In the genomic region with DNA sequence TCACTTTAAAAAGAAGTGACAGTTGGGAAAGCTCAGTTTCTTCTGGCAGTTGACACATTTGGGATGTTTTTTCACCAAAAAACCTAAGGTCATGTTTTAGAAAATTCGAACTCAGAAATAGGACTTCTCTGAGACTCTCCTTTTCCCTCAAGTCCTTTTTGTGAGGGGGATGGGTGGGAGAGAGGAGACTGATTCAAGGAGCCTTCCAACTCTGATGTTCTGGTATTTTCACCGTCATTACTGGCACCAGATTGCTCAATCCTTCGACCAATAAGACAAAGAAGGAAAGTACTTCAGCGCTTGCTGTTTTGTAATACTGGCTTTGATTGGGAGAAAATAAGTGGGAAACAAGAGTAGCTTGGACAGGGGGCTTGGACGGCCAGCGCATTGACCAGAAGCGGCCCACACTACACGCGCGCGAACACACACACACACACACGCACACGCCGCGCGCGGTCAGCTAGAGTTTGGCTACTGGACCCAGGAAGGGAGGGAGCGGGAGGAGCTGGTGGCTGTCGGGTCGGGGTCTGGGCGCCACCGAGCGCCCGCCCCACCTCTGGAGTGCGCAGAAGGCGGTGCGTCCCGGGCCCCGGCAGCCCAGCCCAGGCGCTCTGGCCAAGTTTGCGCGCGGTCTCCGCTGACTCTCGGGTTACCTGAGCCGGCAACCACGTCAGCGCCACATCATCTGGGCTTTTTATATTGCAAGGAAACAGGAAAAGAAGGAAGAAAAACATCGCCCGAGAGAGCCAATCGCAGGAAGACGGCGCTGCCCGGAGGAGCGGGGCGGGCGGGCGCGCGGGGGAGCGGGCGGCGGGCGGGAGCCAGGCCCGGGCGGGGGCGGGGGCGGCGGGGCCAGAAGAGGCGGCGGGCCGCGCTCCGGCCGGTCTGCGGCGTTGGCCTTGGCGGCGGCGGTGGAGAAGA, we compare ENCODE assay signal across 8 cellular contexts. TPM values are rescaled to one million over a fixed set of nuclear protein-coding genes. Genes with fewer than 3 reads are reported as not detected.
DNase-seq lines count a peak whose midpoint lies in the region; ATAC-seq and TF ChIP-seq lines count a peak whose summit lies in the region.

A gene (plus strand): TSS at position 855 of the 921 bp plus-strand sequence. CDS start 66 bp downstream, at position 921.

- no peaks in the 10 kb centered on the region for H3K79me2 ChIP-seq in parathyroid adenoma

- no peaks in the 10 kb centered on the region for H3K9me3 ChIP-seq in parathyroid adenoma (ENCODE audit: control insufficient read depth, low read length)

- no peak for ATAC-seq in HG03196 (IDR thresholded peaks at IDR 0.05; ENCODE audit: unreplicated experiment)
- no peak for ATAC-seq in HG03139 (IDR thresholded peaks at IDR 0.05; ENCODE audit: unreplicated experiment)

- no peaks in the 10 kb centered on the region for H3K27me3 ChIP-seq in parathyroid adenoma (ENCODE audit: control insufficient read depth, insufficient read depth, low read length)

- H3K9ac ChIP-seq in parathyroid adenoma, result no peak within 1 kb of the TSS

- no peaks in the 10 kb centered on the region for H3K36me3 ChIP-seq in parathyroid adenoma (ENCODE audit: control insufficient read depth, insufficient read depth, low read length)

- DNase-seq in activated effector memory CD4-positive, alpha-beta T cell treated with anti-CD3 and anti-CD28 coated beads, Interleukin-2, amount 50 U/mL, for 16 hours, result peak; percentile 64
- no peak for DNase-seq in activated effector memory CD4-positive, alpha-beta T cell treated with Interleukin-2 at 50 U/mL for 16 hours
- DNase-seq in HT-29 (ENCODE audit: low spot score), result peak; percentile 79
- DNase-seq in activated CD4-positive, alpha-beta T cell treated with anti-CD3 and anti-CD28 coated beads, Interleukin-2, amount 50 U/mL, for 48 hours, result peak; percentile 23 to 29
- peak; percentile 64 for DNase-seq in globus pallidus (ENCODE audit: low spot score)

- peak within 1 kb of the TSS; percentile 68 for H3K4me3 ChIP-seq in parathyroid adenoma (ENCODE audit: low read depth, low read length)

- no peak for TF ChIP-seq CTCF in parathyroid adenoma (IDR thresholded peaks at IDR 0.05)

- H3K4me1 ChIP-seq in parathyroid adenoma, result no peaks in the 10 kb centered on the region

- peak within 1 kb of the TSS; percentile 78 for H2AFZ ChIP-seq in parathyroid adenoma

- H3K27ac ChIP-seq in parathyroid adenoma, result no peak within 1 kb of the TSS

- H3K4me2 ChIP-seq in parathyroid adenoma (ENCODE audit: low read length), result peak within 1 kb of the TSS; percentile 85

RNA-seq across cellular contexts. Expression of the gene that starts here (rescaled TPM):
- 20.5 and 25.4 TPM in 2 replicates for total RNA-seq in HT-29 (2014; rRNA removed; shearing (Covaris generic))
